Comparison of ENCODE assay signal across 2 cellular contexts in the genomic region with DNA sequence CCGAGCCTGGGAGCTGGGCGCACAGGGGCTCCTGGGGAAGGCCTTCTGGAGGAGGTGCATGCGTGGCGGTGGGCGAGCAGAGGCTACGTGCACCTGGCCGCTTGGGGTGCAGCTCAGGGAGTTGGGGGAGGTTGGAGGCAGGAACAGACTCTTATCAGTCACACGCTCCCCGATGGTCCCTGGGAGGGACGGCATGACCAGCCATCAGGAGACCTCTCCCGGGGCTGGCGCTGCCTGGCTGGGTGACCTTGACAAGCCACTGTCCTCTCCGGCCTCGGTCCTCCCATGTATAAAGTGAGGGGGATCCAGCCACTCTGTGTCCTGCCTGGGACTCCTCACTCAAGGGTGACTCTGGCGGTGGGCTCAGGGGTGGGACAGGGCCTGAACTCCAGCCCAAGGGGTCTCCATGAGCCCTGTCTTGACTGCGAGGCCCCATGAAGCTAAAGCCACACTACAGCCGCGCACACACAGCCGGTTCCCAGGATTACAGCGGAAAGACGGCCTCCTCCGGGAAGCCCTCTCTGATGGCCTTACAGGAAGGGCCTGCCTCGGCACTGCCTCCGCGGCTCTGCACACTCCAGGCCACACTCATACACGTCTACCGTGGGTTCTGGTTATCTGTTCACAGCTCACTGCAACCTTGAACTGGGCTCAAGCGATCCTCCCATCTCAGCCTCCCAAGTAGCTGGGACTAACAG.
TF ChIP-seq lines count a peak whose summit lies in the region.

No MANE protein-coding gene starts in this region.

TF ChIP-seq in SK-N-SH, 30 proteins besides CTCF, POLR2A, EP300 and RAD21:
- TF ChIP-seq RFX5 (IDR thresholded peaks at IDR 0.05; ENCODE audit: low read length) (no peak), POLR2AphosphoS5 (IDR thresholded peaks at IDR 0.05; ENCODE audit: low read depth, low read length) (no peak), FOXM1 (IDR thresholded peaks at IDR 0.05; ENCODE audit: low read depth) (no peak), FOSL2 (IDR thresholded peaks at IDR 0.05; ENCODE audit: borderline replicate concordance, low read depth) (no peak), IRF3 (IDR thresholded peaks at IDR 0.05; ENCODE audit: low read depth, low read length) (no peak), ELF1 (IDR thresholded peaks at IDR 0.05) (no peak), MXI1 (IDR thresholded peaks at IDR 0.05; ENCODE audit: low read depth, low read length) (no peak), RCOR1 (IDR thresholded peaks at IDR 0.05; ENCODE audit: low read length) (no peak), YY1 (IDR thresholded peaks at IDR 0.05; ENCODE audit: low read depth) (no peak), RXRA (IDR thresholded peaks at IDR 0.05; ENCODE audit: borderline replicate concordance, low read depth) (no peak), CHD2 (IDR thresholded peaks at IDR 0.05; ENCODE audit: low read length, partially characterized antibody) (no peak), GABPA (IDR thresholded peaks at IDR 0.05; ENCODE audit: low read depth) (no peak), EZH2phosphoT487 (IDR thresholded peaks at IDR 0.05; ENCODE audit: borderline replicate concordance, low read depth) (no peak), NRF1 (IDR thresholded peaks at IDR 0.05; ENCODE audit: low read depth, low read length) (no peak), GATA2 (CRISPR knock-in tag; IDR thresholded peaks at IDR 0.05) (no peak), REST (IDR thresholded peaks at IDR 0.05; ENCODE audit: low read depth, low read length) (no peak)
- TF ChIP-seq, protein P1, sequence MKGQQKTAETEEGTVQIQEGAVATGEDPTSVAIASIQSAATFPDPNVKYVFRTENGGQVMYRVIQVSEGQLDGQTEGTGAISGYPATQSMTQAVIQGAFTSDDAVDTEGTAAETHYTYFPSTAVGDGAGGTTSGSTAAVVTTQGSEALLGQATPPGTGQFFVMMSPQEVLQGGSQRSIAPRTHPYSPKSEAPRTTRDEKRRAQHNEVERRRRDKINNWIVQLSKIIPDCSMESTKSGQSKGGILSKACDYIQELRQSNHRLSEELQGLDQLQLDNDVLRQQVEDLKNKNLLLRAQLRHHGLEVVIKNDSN (IDR thresholded peaks at IDR 0.05; ENCODE audit: borderline replicate concordance, low read depth), result no peak
TF ChIP-seq in SK-N-SH: peak in this region for 0.

TF ChIP-seq in SK-N-SH treated with all-trans-retinoic acid at 6 μM for 48 hours, 23 proteins besides CTCF, POLR2A, EP300 and RAD21:
- TF ChIP-seq, protein P2, sequence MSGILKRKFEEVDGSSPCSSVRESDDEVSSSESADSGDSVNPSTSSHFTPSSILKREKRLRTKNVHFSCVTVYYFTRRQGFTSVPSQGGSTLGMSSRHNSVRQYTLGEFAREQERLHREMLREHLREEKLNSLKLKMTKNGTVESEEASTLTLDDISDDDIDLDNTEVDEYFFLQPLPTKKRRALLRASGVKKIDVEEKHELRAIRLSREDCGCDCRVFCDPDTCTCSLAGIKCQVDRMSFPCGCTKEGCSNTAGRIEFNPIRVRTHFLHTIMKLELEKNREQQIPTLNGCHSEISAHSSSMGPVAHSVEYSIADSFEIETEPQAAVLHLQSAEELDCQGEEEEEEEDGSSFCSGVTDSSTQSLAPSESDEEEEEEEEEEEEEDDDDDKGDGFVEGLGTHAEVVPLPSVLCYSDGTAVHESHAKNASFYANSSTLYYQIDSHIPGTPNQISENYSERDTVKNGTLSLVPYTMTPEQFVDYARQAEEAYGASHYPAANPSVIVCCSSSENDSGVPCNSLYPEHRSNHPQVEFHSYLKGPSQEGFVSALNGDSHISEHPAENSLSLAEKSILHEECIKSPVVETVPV (CRISPR knock-in tag; IDR thresholded peaks at IDR 0.05), result no peak
- TF ChIP-seq OSR1 (CRISPR knock-in tag; IDR thresholded peaks at IDR 0.05), result no peak
- no peak for TF ChIP-seq ZNF70 (CRISPR knock-in tag; IDR thresholded peaks at IDR 0.05)
- no peak for TF ChIP-seq TCF4 (CRISPR knock-in tag; IDR thresholded peaks at IDR 0.05; ENCODE audit: borderline replicate concordance)
- no peak for TF ChIP-seq ZNF565 (CRISPR knock-in tag; conservative IDR thresholded peaks at IDR 0.05; ENCODE audit: low read depth)
- TF ChIP-seq ESRRG (CRISPR knock-in tag; IDR thresholded peaks at IDR 0.05), result no peak
- TF ChIP-seq RARB (CRISPR knock-in tag; IDR thresholded peaks at IDR 0.05), result no peak
- no peak for TF ChIP-seq POU6F1 (CRISPR knock-in tag; IDR thresholded peaks at IDR 0.05; ENCODE audit: borderline replicate concordance, low read depth)
- no peak for TF ChIP-seq ZC3H10 (CRISPR knock-in tag; IDR thresholded peaks at IDR 0.05)
- TF ChIP-seq CSDC2 (CRISPR knock-in tag; IDR thresholded peaks at IDR 0.05), result no peak
- no peak for TF ChIP-seq PPARA (CRISPR knock-in tag; IDR thresholded peaks at IDR 0.05; ENCODE audit: borderline replicate concordance)
- TF ChIP-seq TSHZ2 (CRISPR knock-in tag; IDR thresholded peaks at IDR 0.05), result no peak
- TF ChIP-seq GLIS3 (CRISPR knock-in tag; IDR thresholded peaks at IDR 0.05), result no peak
- TF ChIP-seq BACH2 (CRISPR knock-in tag; IDR thresholded peaks at IDR 0.05; ENCODE audit: borderline replicate concordance), result no peak
- no peak for TF ChIP-seq ISL1 (CRISPR knock-in tag; IDR thresholded peaks at IDR 0.05)
- TF ChIP-seq ZNF8 (CRISPR knock-in tag; IDR thresholded peaks at IDR 0.05), result no peak
- TF ChIP-seq TOX (CRISPR knock-in tag; IDR thresholded peaks at IDR 0.05; ENCODE audit: borderline replicate concordance), result no peak
